In genomic region chr17:67375054-67375427, GRCh38 we compare ENCODE assay signal across 9 cellular contexts. TPM values are rescaled to one million over a fixed set of nuclear protein-coding genes. Genes with fewer than 3 reads are reported as not detected.
DNase-seq lines count a peak whose midpoint lies in the region; ATAC-seq and TF ChIP-seq lines count a peak whose summit lies in the region.
"Had no signal": no experiment of that assay in that cellular context is flagged by ENCODE, and none has a peak within 500 bp of the region (broad histone marks: within the 10 kb centered on the region; RNA-seq: fewer than 3 reads in every experiment).

No MANE protein-coding gene starts in this region.

- H3K9ac ChIP-seq in OCI-LY3 (ENCODE audit: low read length), result peak overlapping the region; percentile 35; the same call in 1 of the 2 replicates
- no peak overlapping the region for H3K9ac ChIP-seq in endodermal cell (ENCODE audit: extremely low read depth, low read length, poor library complexity, severe bottlenecking)
- H3K9ac ChIP-seq in skeletal muscle satellite cell (ENCODE audit: low read depth, low read length), result no peak overlapping the region

- H3K4me3 ChIP-seq in OCI-LY3 (ENCODE audit: low read length) (peak overlapping the region; percentile 73), endodermal cell (ENCODE audit: low read length) (no peak overlapping the region), skeletal muscle satellite cell (ENCODE audit: low read length) (no peak overlapping the region)
- H3K4me3 ChIP-seq: SK-N-MC had no signal

- DNase-seq in activated T-cell treated with anti-CD3 and anti-CD28 coated beads, Interleukin-2, amount 50 U/mL, for 24 hours, result no peak
- no peak for DNase-seq in activated T-cell treated with anti-CD3 and anti-CD28 coated beads, Interleukin-2, amount 50 U/mL, for 1 hour
- DNase-seq in endodermal cell (no peak), nucleus accumbens (lab: John Stamatoyannopoulos, UW) (no peak), DMS79 treated with DMSO at 0.1 percent for 48 hours (lab: John Stamatoyannopoulos, UW) (no peak)

- H3K27me3 ChIP-seq in OCI-LY3 (ENCODE audit: low read depth, low read length) (no peaks in the 10 kb centered on the region), endodermal cell (ENCODE audit: control insufficient read depth, insufficient read depth, low read length, poor library complexity, severe bottlenecking) (no peaks in the 10 kb centered on the region), skeletal muscle satellite cell (ENCODE audit: control insufficient read depth, insufficient read depth, low read length) (no peaks in the 10 kb centered on the region)

- no peak for ATAC-seq in GM21717 (IDR thresholded peaks at IDR 0.05; ENCODE audit: unreplicated experiment)

- H3K4me3 Mint-ChIP-seq in activated T-cell treated with anti-CD3 and anti-CD28 coated beads, Interleukin-2, amount 50 U/mL, for 24 hours, result no peak overlapping the region
- peak overlapping the region; percentile 19 for H3K4me3 Mint-ChIP-seq in endodermal cell

- H3K4me2 ChIP-seq in OCI-LY3 (ENCODE audit: low read length) (peak overlapping the region; percentile 91), skeletal muscle satellite cell (ENCODE audit: low read length) (peak overlapping the region; percentile 60)

- H3K9me3 ChIP-seq in OCI-LY3 (ENCODE audit: insufficient read depth, low read length), result no peaks in the 10 kb centered on the region
- H3K9me3 ChIP-seq in endodermal cell (ENCODE audit: control insufficient read depth, low read length), result peaks cover 8% of the 10 kb centered on the region
- H3K9me3 ChIP-seq in skeletal muscle satellite cell (replicated peaks; ENCODE audit: low read length), result no peaks in the 10 kb centered on the region

- WGBS in endodermal cell (ENCODE audit: insufficient coverage in 1 of 2, insufficient read length in 1 of 2), 2 experiments, result 93 to 94% methylated on average over 5 of the region's 5 CpGs

- peaks cover 25% of the 10 kb centered on the region for H3K79me2 ChIP-seq in OCI-LY3 (ENCODE audit: low read length)

- H3K36me3 ChIP-seq in OCI-LY3 (replicated peaks; ENCODE audit: low read depth, low read length) (no peaks in the 10 kb centered on the region), endodermal cell (ENCODE audit: control insufficient read depth, insufficient read depth, low read length) (no peaks in the 10 kb centered on the region), skeletal muscle satellite cell (ENCODE audit: insufficient read depth, low read length) (no peaks in the 10 kb centered on the region)

- no peaks in the 10 kb centered on the region for H4K20me1 ChIP-seq in OCI-LY3 (ENCODE audit: insufficient read depth, low read length)

- TF ChIP-seq CTCF in OCI-LY3 (IDR thresholded peaks at IDR 0.05; ENCODE audit: low read depth, low read length) (no peak), endodermal cell (conservative IDR thresholded peaks at IDR 0.05) (no peak)

- peak overlapping the region; percentile 94 for H2AFZ ChIP-seq in OCI-LY3 (ENCODE audit: low read depth, low read length)

- no peak overlapping the region for H3K27ac ChIP-seq in OCI-LY3 (ENCODE audit: low read length)
- no peak overlapping the region for H3K27ac ChIP-seq in endodermal cell (ENCODE audit: low read depth, low read length)
- H3K27ac ChIP-seq: SK-N-MC had no signal

- H3K4me1 ChIP-seq in OCI-LY3 (ENCODE audit: low read length), result peaks cover 26% of the 10 kb centered on the region
- H3K4me1 ChIP-seq in endodermal cell (ENCODE audit: control insufficient read depth, insufficient read depth, low read length), result no peaks in the 10 kb centered on the region
- H3K4me1 ChIP-seq in skeletal muscle satellite cell (ENCODE audit: control insufficient read depth, insufficient read depth, low read length), result peaks cover 19% of the 10 kb centered on the region

- peak overlapping the region; percentile 47 for H3K27ac Mint-ChIP-seq in activated T-cell treated with anti-CD3 and anti-CD28 coated beads, Interleukin-2, amount 50 U/mL, for 24 hours
- no peak overlapping the region for H3K27ac Mint-ChIP-seq in endodermal cell

- H3K36me3 Mint-ChIP-seq in activated T-cell treated with anti-CD3 and anti-CD28 coated beads, Interleukin-2, amount 50 U/mL, for 24 hours (ENCODE audit: low read depth), result peaks cover 11% of the 10 kb centered on the region
- peaks cover 11% of the 10 kb centered on the region for H3K36me3 Mint-ChIP-seq in endodermal cell (ENCODE audit: low read depth)

- no peaks in the 10 kb centered on the region for H3K27me3 Mint-ChIP-seq in activated T-cell treated with anti-CD3 and anti-CD28 coated beads, Interleukin-2, amount 50 U/mL, for 24 hours
- H3K27me3 Mint-ChIP-seq in endodermal cell (ENCODE audit: insufficient read depth), result no peaks in the 10 kb centered on the region

- peaks cover 32% of the 10 kb centered on the region for H3K4me1 Mint-ChIP-seq in activated T-cell treated with anti-CD3 and anti-CD28 coated beads, Interleukin-2, amount 50 U/mL, for 24 hours (ENCODE audit: low read depth)
- H3K4me1 Mint-ChIP-seq in endodermal cell, result peaks cover 22% of the 10 kb centered on the region

- no peaks in the 10 kb centered on the region for H3K9me3 Mint-ChIP-seq in activated T-cell treated with anti-CD3 and anti-CD28 coated beads, Interleukin-2, amount 50 U/mL, for 24 hours
- H3K9me3 Mint-ChIP-seq in endodermal cell, result peaks cover 11% of the 10 kb centered on the region

RNA-seq across cellular contexts. Expression of gene PITPNC1, which starts 2.0 kb away (rescaled TPM):
- 10 to 100 TPM; 28.9 to 36.4 TPM for total RNA-seq in endodermal cell
- 16.3 TPM for polyA plus RNA-seq in endodermal cell (2013, experiment 1 of 2)
- 15.6 TPM for polyA plus RNA-seq in endodermal cell (2013, experiment 2 of 2)
- 9.2 and 9.4 TPM in 2 replicates for total RNA-seq in skeletal muscle satellite cell (2012; rRNA removed)

RNA-seq across cellular contexts. Expression of gene PSMD12, which starts 8.7 kb away (rescaled TPM):
- 10 to 100 TPM; 70.9 to 71.7 TPM for total RNA-seq in endodermal cell
- 47.2 TPM for polyA plus RNA-seq in endodermal cell (2013, experiment 1 of 2)
- polyA plus RNA-seq in endodermal cell (2013, experiment 2 of 2), result 44.4 TPM
- 23.3 and 30.4 TPM in 2 replicates for total RNA-seq in skeletal muscle satellite cell (2012; rRNA removed)
